In genomic region chr7:107168233-107169119, GRCh38 we compare ENCODE assay signal across 8 cellular contexts. TPM values are rescaled to one million over a fixed set of nuclear protein-coding genes. Genes with fewer than 3 reads are reported as not detected.
DNase-seq lines count a peak whose midpoint lies in the region; ATAC-seq and TF ChIP-seq lines count a peak whose summit lies in the region.

A gene with protein sequence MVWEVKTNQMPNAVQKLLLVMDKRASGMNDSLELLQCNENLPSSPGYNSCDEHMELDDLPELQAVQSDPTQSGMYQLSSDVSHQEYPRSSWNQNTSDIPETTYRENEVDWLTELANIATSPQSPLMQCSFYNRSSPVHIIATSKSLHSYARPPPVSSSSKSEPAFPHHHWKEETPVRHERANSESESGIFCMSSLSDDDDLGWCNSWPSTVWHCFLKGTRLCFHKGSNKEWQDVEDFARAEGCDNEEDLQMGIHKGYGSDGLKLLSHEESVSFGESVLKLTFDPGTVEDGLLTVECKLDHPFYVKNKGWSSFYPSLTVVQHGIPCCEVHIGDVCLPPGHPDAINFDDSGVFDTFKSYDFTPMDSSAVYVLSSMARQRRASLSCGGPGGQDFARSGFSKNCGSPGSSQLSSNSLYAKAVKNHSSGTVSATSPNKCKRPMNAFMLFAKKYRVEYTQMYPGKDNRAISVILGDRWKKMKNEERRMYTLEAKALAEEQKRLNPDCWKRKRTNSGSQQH (plus strand): TSS chr7:107169003. CDS start chr7:107179894, 10,891 bp downstream.

- intact Hi-C loops in natural killer cell (cut with micrococcal nuclease): loop anchor here (1.0 to 5.0 kb wide), 5 partner anchors 303 to 884 kb away; partner anchors contain the start of genes CCDC71L, DLD, NAMPT and PIK3CG

- DNase-seq in EL: peak; percentile 100
- DNase-seq in H7: peak; percentile 87
- peak; percentile 100 for DNase-seq in M059J (ENCODE audit: low read depth)
- peak; percentile 97 to 99 for DNase-seq in SHP77 (lab: John Stamatoyannopoulos, UW)
- peak; percentile 97 for DNase-seq in activated effector memory CD4-positive, alpha-beta T cell treated with Interleukin-2 at 50 U/mL for 16 hours
- DNase-seq in fibroblast of peridontal ligament (ENCODE audit: extremely low read depth): peak; percentile 100
- DNase-seq in natural killer cell: peak; percentile 95
- DNase-seq in stimulated activated naive CD4-positive, alpha-beta T cell treated with Interleukin-2 at 50 U/mL for 16 hours (lab: John Stamatoyannopoulos, UW): peak; percentile 97

- no peak for TF ChIP-seq CTCF in natural killer cell (IDR thresholded peaks at IDR 0.05)

- peaks cover 4% of the 10 kb centered on the region in 2 donors for H3K27me3 Mint-ChIP-seq in natural killer cell (ENCODE audit: low read depth in 2 of 2)

- peaks cover 36 to 49% of the 10 kb centered on the region in 2 donors for H3K4me1 Mint-ChIP-seq in natural killer cell

- H3K27ac Mint-ChIP-seq in natural killer cell: peak within 1 kb of the TSS; percentile 99 to 100

- H3K36me3 ChIP-seq in H7 (replicated peaks; ENCODE audit: control insufficient read depth, insufficient read depth, low read length): no peaks in the 10 kb centered on the region

- peak within 1 kb of the TSS; percentile 95 for H3K4me3 Mint-ChIP-seq in natural killer cell

- ATAC-seq in natural killer cell: peak; percentile 74 to 90 (median 78)

- no peaks in the 10 kb centered on the region for H3K27me3 ChIP-seq in H7 (ENCODE audit: control insufficient read depth, insufficient read depth, low read length)

- no peaks in the 10 kb centered on the region for H3K36me3 Mint-ChIP-seq in natural killer cell

- peak within 1 kb of the TSS; percentile 85 for H3K4me3 ChIP-seq in H7 (ENCODE audit: insufficient read depth, low read depth, low read length)

- no peaks in the 10 kb centered on the region for H3K9me3 Mint-ChIP-seq in natural killer cell

RNA-seq across cellular contexts. Expression of the gene that starts here (rescaled TPM):
- 50.2 and 65.2 TPM in 2 replicates for total RNA-seq in H7 (2014; rRNA removed; shearing (Covaris generic))
- total RNA-seq in M059J (2014; rRNA removed; shearing (Covaris generic)): 61.5 and 73.1 TPM in 2 replicates
- 100 to 1,000 TPM; 186 to 249 (median 243) TPM for total RNA-seq in natural killer cell

Comparison
In these comparisons a context has a peak if more than half of its experiments do, and no peak if none do; other contexts are left out.
1. Peak in every context shown above with its lines: DNase-seq, ATAC-seq and H3K4me3 ChIP-seq.